In the genomic region with DNA sequence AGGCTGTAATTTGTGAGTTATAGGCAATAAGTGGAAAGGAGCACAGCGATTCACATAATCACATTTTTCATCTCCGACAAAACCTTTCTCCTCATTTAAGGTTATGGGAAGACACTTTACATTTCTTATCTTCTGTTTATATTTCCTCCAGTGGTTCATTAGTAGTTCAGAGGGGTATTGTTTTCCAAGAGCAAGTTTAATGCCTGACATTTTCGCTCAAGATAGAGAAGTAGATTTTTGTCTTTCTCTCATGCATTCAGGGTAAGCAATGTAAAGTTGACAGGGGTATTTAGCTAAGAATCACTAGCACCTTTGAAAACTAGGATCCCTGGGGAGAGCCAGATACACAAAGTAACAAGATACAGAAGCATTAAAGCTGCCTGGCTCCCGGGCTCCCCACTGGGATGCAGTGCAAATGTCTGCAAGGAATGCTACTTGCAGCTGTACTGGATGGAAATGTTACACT, we compare ENCODE assay signal across 2 cellular contexts.
TF ChIP-seq lines count a peak whose summit lies in the region.

No MANE protein-coding gene starts in this region.

TF ChIP-seq in IMR-90, 13 proteins besides CTCF, POLR2A, EP300 and RAD21 (continued from another document):
- TF ChIP-seq, protein P1, sequence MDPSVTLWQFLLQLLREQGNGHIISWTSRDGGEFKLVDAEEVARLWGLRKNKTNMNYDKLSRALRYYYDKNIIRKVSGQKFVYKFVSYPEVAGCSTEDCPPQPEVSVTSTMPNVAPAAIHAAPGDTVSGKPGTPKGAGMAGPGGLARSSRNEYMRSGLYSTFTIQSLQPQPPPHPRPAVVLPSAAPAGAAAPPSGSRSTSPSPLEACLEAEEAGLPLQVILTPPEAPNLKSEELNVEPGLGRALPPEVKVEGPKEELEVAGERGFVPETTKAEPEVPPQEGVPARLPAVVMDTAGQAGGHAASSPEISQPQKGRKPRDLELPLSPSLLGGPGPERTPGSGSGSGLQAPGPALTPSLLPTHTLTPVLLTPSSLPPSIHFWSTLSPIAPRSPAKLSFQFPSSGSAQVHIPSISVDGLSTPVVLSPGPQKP (IDR thresholded peaks at IDR 0.05; ENCODE audit: borderline replicate concordance, low read depth, low read length) = no peak
- TF ChIP-seq CHD1 (IDR thresholded peaks at IDR 0.05; ENCODE audit: low read depth, low read length) = no peak
- TF ChIP-seq MXI1 (IDR thresholded peaks at IDR 0.05; ENCODE audit: borderline replicate concordance, low read depth, low read length) = no peak
- TF ChIP-seq MAZ (IDR thresholded peaks at IDR 0.05; ENCODE audit: borderline replicate concordance, low read depth, low read length) = no peak

TF ChIP-seq in SK-N-SH treated with all-trans-retinoic acid at 6 μM for 48 hours, 23 proteins besides CTCF, POLR2A, EP300 and RAD21 (continued from another document):
- no peak for TF ChIP-seq ZFP30 (CRISPR knock-in tag; IDR thresholded peaks at IDR 0.05)
- no peak for TF ChIP-seq OSR1 (CRISPR knock-in tag; IDR thresholded peaks at IDR 0.05)
- TF ChIP-seq, protein P2, sequence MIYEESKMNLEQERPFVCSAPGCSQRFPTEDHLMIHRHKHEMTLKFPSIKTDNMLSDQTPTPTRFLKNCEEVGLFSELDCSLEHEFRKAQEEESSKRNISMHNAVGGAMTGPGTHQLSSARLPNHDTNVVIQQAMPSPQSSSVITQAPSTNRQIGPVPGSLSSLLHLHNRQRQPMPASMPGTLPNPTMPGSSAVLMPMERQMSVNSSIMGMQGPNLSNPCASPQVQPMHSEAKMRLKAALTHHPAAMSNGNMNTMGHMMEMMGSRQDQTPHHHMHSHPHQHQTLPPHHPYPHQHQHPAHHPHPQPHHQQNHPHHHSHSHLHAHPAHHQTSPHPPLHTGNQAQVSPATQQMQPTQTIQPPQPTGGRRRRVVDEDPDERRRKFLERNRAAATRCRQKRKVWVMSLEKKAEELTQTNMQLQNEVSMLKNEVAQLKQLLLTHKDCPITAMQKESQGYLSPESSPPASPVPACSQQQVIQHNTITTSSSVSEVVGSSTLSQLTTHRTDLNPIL (CRISPR knock-in tag; IDR thresholded peaks at IDR 0.05; ENCODE audit: low read depth) = no peak
- TF ChIP-seq, protein P3, sequence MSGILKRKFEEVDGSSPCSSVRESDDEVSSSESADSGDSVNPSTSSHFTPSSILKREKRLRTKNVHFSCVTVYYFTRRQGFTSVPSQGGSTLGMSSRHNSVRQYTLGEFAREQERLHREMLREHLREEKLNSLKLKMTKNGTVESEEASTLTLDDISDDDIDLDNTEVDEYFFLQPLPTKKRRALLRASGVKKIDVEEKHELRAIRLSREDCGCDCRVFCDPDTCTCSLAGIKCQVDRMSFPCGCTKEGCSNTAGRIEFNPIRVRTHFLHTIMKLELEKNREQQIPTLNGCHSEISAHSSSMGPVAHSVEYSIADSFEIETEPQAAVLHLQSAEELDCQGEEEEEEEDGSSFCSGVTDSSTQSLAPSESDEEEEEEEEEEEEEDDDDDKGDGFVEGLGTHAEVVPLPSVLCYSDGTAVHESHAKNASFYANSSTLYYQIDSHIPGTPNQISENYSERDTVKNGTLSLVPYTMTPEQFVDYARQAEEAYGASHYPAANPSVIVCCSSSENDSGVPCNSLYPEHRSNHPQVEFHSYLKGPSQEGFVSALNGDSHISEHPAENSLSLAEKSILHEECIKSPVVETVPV (CRISPR knock-in tag; IDR thresholded peaks at IDR 0.05) = no peak
- TF ChIP-seq ZC3H10 (CRISPR knock-in tag; IDR thresholded peaks at IDR 0.05) = no peak
- no peak for TF ChIP-seq ARNTL (CRISPR knock-in tag; IDR thresholded peaks at IDR 0.05; ENCODE audit: borderline replicate concordance, low read depth)
- TF ChIP-seq ZNF565 (CRISPR knock-in tag; conservative IDR thresholded peaks at IDR 0.05; ENCODE audit: low read depth) = no peak
- TF ChIP-seq ZFP3 (CRISPR knock-in tag; IDR thresholded peaks at IDR 0.05) = no peak
- TF ChIP-seq ISL1 (CRISPR knock-in tag; IDR thresholded peaks at IDR 0.05) = no peak
